8 cellular contexts compared by ENCODE assay signal in genomic region chr6:73610444-73611275, GRCh38. TPM values are rescaled to one million over a fixed set of nuclear protein-coding genes. Genes with fewer than 3 reads are reported as not detected.
A peak's percentile ranks its signal among the peaks of the same experiment; 100 is the strongest.
DNase-seq lines count a peak whose midpoint lies in the region; ATAC-seq, FAIRE-seq and TF ChIP-seq lines count a peak whose summit lies in the region.

No MANE protein-coding gene starts in this region.

- 84% methylated on average over 5 of the region's 6 CpGs for WGBS in mesenchymal stem cell

- no peaks in the 10 kb centered on the region for H3K4me1 Mint-ChIP-seq in CD14-positive monocyte

- no peaks in the 10 kb centered on the region for H3K79me2 ChIP-seq in OCI-LY1 (ENCODE audit: insufficient read depth, low read length)

- H3K9me3 Mint-ChIP-seq in CD14-positive monocyte, result no peaks in the 10 kb centered on the region

- H4K8ac ChIP-seq in mesenchymal stem cell (ENCODE audit: low read length), result no peak overlapping the region

- ATAC-seq in HG02642 (IDR thresholded peaks at IDR 0.05; ENCODE audit: poor library complexity, unreplicated experiment), result no peak
- no peak for ATAC-seq in GM19463 (IDR thresholded peaks at IDR 0.05; ENCODE audit: unreplicated experiment)

- H3K36me3 ChIP-seq in OCI-LY1 (ENCODE audit: insufficient read depth, low read length) (peaks cover 11% of the 10 kb centered on the region; the same call in 1 of the 2 replicates), mesenchymal stem cell (ENCODE audit: control insufficient read depth in 1 of 2, insufficient read depth in 2 of 2, low read depth in 1 of 2, low read length in 2 of 2) (peaks cover 11 to 64% of the 10 kb centered on the region in 2 experiments)

- no peak overlapping the region for H2BK12ac ChIP-seq in mesenchymal stem cell (ENCODE audit: low read length in 2 of 2)

- no peaks in the 10 kb centered on the region for H4K20me1 ChIP-seq in OCI-LY1 (ENCODE audit: insufficient read depth, low read length)

- H3K4me2 ChIP-seq in OCI-LY1 (ENCODE audit: low read length) (no peak overlapping the region), mesenchymal stem cell (ENCODE audit: low read length, poor library complexity, severe bottlenecking) (no peak overlapping the region)

- no peak overlapping the region for H3K14ac ChIP-seq in mesenchymal stem cell (ENCODE audit: low read length in 2 of 2)

- no peak overlapping the region for H3K9ac ChIP-seq in OCI-LY1 (ENCODE audit: low read length)
- H3K9ac ChIP-seq in mesenchymal stem cell (ENCODE audit: low read length), result peak overlapping the region; percentile 60

- no peaks in the 10 kb centered on the region for H3K79me1 ChIP-seq in mesenchymal stem cell (replicated peaks; ENCODE audit: low read length, poor library complexity, severe bottlenecking)

- H3K27ac Mint-ChIP-seq in CD14-positive monocyte, result peak overlapping the region in 5 of 7 donors; percentile 47 to 89 (median 78)

- no peaks in the 10 kb centered on the region for H3K27me3 Mint-ChIP-seq in CD14-positive monocyte (ENCODE audit: low read depth in 3 of 3)

- intact Hi-C loops in CD14-positive monocyte (cut with micrococcal nuclease), result loop anchor here in 1 of 2 donors (5.0 kb wide), 1 partner anchor 93 kb away; no protein-coding TSS in a partner anchor

- H3K36me3 Mint-ChIP-seq in CD14-positive monocyte, result peaks cover 47 to 81% of the 10 kb centered on the region in 2 donors

- no peak overlapping the region for H2BK15ac ChIP-seq in mesenchymal stem cell (ENCODE audit: low read depth, poor library complexity, severe bottlenecking)

- TF ChIP-seq CTCF in CD14-positive monocyte (IDR thresholded peaks at IDR 0.05) (peak; percentile 76), OCI-LY1 (IDR thresholded peaks at IDR 0.05; ENCODE audit: low read length) (peak; percentile 64)

- no peaks in the 10 kb centered on the region for H3K9me2 ChIP-seq in OCI-LY1 (ENCODE audit: low read depth, low read length)

- H3F3A ChIP-seq in OCI-LY1 (ENCODE audit: insufficient read depth, low read length), result no peaks in the 10 kb centered on the region

- H2AFZ ChIP-seq in OCI-LY1 (ENCODE audit: low read length) (no peak overlapping the region), mesenchymal stem cell (ENCODE audit: low read depth, low read length) (no peak overlapping the region)

- DNase-seq in CD14-positive monocyte (ENCODE audit: low spot score) (no peak), GM19239 (ENCODE audit: insufficient read length, low spot score) (no peak), dermis microvascular lymphatic vessel endothelial cell (ENCODE audit: low read depth in 2 of 2) (peak; percentile 43 to 60), mesenchymal stem cell (peak; percentile 55)
- DNase-seq in stimulated activated naive CD4-positive, alpha-beta T cell treated with Interleukin-2 at 50 U/mL for 16 hours (lab: John Stamatoyannopoulos, UW), result no peak

- no peak overlapping the region for H3K23ac ChIP-seq in mesenchymal stem cell (ENCODE audit: low read length in 2 of 2)

- H3K27me3 ChIP-seq in OCI-LY1 (ENCODE audit: insufficient read depth, low read length), result no peaks in the 10 kb centered on the region
- H3K27me3 ChIP-seq in mesenchymal stem cell (ENCODE audit: control insufficient read depth in 1 of 2, insufficient read depth in 1 of 2, low read length in 2 of 2), result no peaks in the 10 kb centered on the region

- FAIRE-seq in GM19239 (lab: Jason Lieb, UNC), result peak; percentile 79

- no peaks in the 10 kb centered on the region for H3K9me3 ChIP-seq in OCI-LY1 (ENCODE audit: low read length)
- no peaks in the 10 kb centered on the region for H3K9me3 ChIP-seq in mesenchymal stem cell (ENCODE audit: control insufficient read depth, low read length)

- peak overlapping the region; percentile 65 for H2AK5ac ChIP-seq in mesenchymal stem cell (ENCODE audit: low read length, severe bottlenecking)

- no peaks in the 10 kb centered on the region for H3K4me1 ChIP-seq in OCI-LY1 (ENCODE audit: insufficient read depth, low read length, severe bottlenecking)
- H3K4me1 ChIP-seq in mesenchymal stem cell (ENCODE audit: control insufficient read depth, insufficient read depth, low read depth, low read length), result peaks cover 3% of the 10 kb centered on the region

- no peak overlapping the region for H3K18ac ChIP-seq in mesenchymal stem cell (ENCODE audit: low read depth in 1 of 2, low read length in 2 of 2)

- no peak overlapping the region for H2BK5ac ChIP-seq in mesenchymal stem cell (ENCODE audit: low read depth, low read length, poor library complexity, severe bottlenecking)

- H2BK120ac ChIP-seq in mesenchymal stem cell (ENCODE audit: low read depth, low read length), result no peak overlapping the region

- H3K4me3 Mint-ChIP-seq in CD14-positive monocyte, result no peak overlapping the region

- H3K27ac ChIP-seq in OCI-LY1 (ENCODE audit: low read depth, low read length, poor library complexity, severe bottlenecking) (no peak overlapping the region), mesenchymal stem cell (ENCODE audit: low read length, poor library complexity, severe bottlenecking) (no peak overlapping the region)

- no peak overlapping the region for H3K4me3 ChIP-seq in OCI-LY1 (ENCODE audit: low read depth, low read length, poor library complexity, severe bottlenecking)
- no peak overlapping the region for H3K4me3 ChIP-seq in mesenchymal stem cell (ENCODE audit: insufficient read depth in 1 of 2, low read depth in 1 of 2, low read length in 2 of 2)

- H4K91ac ChIP-seq in mesenchymal stem cell (ENCODE audit: low read length), result no peak overlapping the region

- no peak overlapping the region for H3K4ac ChIP-seq in mesenchymal stem cell (ENCODE audit: low read depth in 1 of 2, low read length in 2 of 2)

RNA-seq across cellular contexts. Expression of gene SLC17A5, which starts 43.1 kb away (rescaled TPM):
- 10 to 100 TPM in 1 of 2 donors, 1 to 10 TPM in 1; 9.4 to 11.6 TPM for polyA plus RNA-seq in CD14-positive monocyte
- total RNA-seq in dermis microvascular lymphatic vessel endothelial cell, result 22.6 and 31.0 TPM in 2 replicates
- 66.7 TPM for polyA plus RNA-seq in mesenchymal stem cell (2013, experiment 1 of 2)
- 69.0 TPM for polyA plus RNA-seq in mesenchymal stem cell (2013, experiment 2 of 2)

Comparison
In these comparisons a context has a peak if more than half of its experiments do, and no peak if none do; other contexts are left out.
1. DNase-seq: peak in dermis microvascular lymphatic vessel endothelial cell (2 of 2) and mesenchymal stem cell (single experiment); none in CD14-positive monocyte (single experiment), GM19239 (single experiment) and stimulated activated naive CD4-positive, alpha-beta T cell treated with Interleukin-2 at 50 U/mL for 16 hours (single experiment).